In the genomic region with DNA sequence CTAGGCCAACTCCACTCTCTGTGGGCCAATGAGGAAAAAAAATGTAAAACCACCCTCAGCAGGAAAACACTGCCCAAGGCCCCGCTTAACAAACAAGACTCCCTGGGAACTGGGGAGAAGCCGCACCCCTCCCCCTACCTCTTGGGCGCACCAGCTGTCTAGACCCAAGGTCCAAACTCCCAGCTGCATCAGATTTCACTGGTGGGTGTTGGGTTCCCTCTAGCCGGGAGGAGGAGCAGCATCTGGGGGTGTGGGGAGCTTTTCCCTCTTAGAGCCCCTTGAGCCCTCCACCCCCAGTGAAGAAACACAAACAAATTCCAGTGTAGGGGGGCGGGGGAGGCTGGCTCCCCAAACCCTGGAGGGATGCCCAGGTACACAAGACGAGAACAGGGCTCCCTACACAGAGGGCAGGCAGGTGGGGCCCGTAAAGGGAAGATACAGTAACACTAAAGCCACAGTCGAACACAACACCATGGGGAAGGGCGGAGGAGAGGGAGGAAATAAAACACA, we compare ENCODE assay signal across 12 cellular contexts.
A peak's percentile ranks its signal among the peaks of the same experiment; 100 is the strongest.
DNase-seq lines count a peak whose midpoint lies in the region; ATAC-seq and TF ChIP-seq lines count a peak whose summit lies in the region.
"Had no signal": no experiment of that assay in that cellular context is flagged by ENCODE, and none has a peak within 500 bp of the region (broad histone marks: within the 10 kb centered on the region; RNA-seq: fewer than 3 reads in every experiment).

No MANE protein-coding gene starts in this region.

- no CpG with 5 or more reads among the region's 9 CpGs for WGBS in mesendoderm (ENCODE audit: extremely low coverage, insufficient coverage, low lambda C conversion rate)

- TF ChIP-seq CTCF in WERI-Rb-1 (IDR thresholded peaks at IDR 0.05; ENCODE audit: low read depth, low read length), result no peak
- TF ChIP-seq CTCF in foreskin fibroblast (IDR thresholded peaks at IDR 0.05; ENCODE audit: low read depth, low read length), result no peak

- peak overlapping the region; percentile 8 for H2AK5ac ChIP-seq in mesendoderm (ENCODE audit: low read length)

- H3K4me2 ChIP-seq in BLaER1 (0 out of 2 replicates have a peak overlapping the region, but pooled peaks have one; percentile 17), mesendoderm (ENCODE audit: low read length) (no peak overlapping the region)

- H4K20me1 ChIP-seq in BLaER1, result peaks cover 7% of the 10 kb centered on the region

- H3K4me3 ChIP-seq in BLaER1 (no peak overlapping the region), WERI-Rb-1 (ENCODE audit: low read depth, low read length) (no peak overlapping the region), mesendoderm (ENCODE audit: low read length) (no peak overlapping the region), foreskin fibroblast (ENCODE audit: low read depth in 1 of 2, low read length in 2 of 2) (no peak overlapping the region)
- H3K4me3 ChIP-seq: esophagus squamous epithelium had no signal

- H3K36me3 ChIP-seq in BLaER1 (peaks cover 24% of the 10 kb centered on the region; the same call in 1 of the 2 replicates), WERI-Rb-1 (peaks cover 14% of the 10 kb centered on the region), mesendoderm (ENCODE audit: control insufficient read depth, insufficient read depth, low read length) (no peaks in the 10 kb centered on the region)

- H2BK120ac ChIP-seq in mesendoderm (ENCODE audit: low read depth, low read length), result no peak overlapping the region

- H4K5ac ChIP-seq in mesendoderm (ENCODE audit: low read length), result no peak overlapping the region

- ATAC-seq in HG03097 (IDR thresholded peaks at IDR 0.05; ENCODE audit: low FRiP score, unreplicated experiment), result no peak
- ATAC-seq in HG02610 (IDR thresholded peaks at IDR 0.05; ENCODE audit: unreplicated experiment), result no peak

- H3K27me3 ChIP-seq in BLaER1 (no peaks in the 10 kb centered on the region), WERI-Rb-1 (ENCODE audit: insufficient read depth, low read depth, severe bottlenecking) (no peaks in the 10 kb centered on the region), mesendoderm (ENCODE audit: insufficient read depth, low read length, poor library complexity) (no peaks in the 10 kb centered on the region)
- H3K27me3 ChIP-seq: esophagus squamous epithelium had no signal

- no peak overlapping the region for H4K8ac ChIP-seq in mesendoderm (ENCODE audit: low read depth, low read length)

- no peak overlapping the region for H3K23ac ChIP-seq in mesendoderm (ENCODE audit: low read length)

- H3K9me3 ChIP-seq in BLaER1, result no peaks in the 10 kb centered on the region
- no peaks in the 10 kb centered on the region for H3K9me3 ChIP-seq in WERI-Rb-1 (ENCODE audit: severe bottlenecking)
- H3K9me3 ChIP-seq: esophagus squamous epithelium had no signal

- H3K56ac ChIP-seq in mesendoderm (ENCODE audit: low read length), result peak overlapping the region; percentile 44

- no peak overlapping the region for H2BK5ac ChIP-seq in mesendoderm (ENCODE audit: low read length)

- no peak overlapping the region for H3K18ac ChIP-seq in mesendoderm (ENCODE audit: low read length)

- H2BK15ac ChIP-seq in mesendoderm (replicated peaks; ENCODE audit: low read depth), result no peak overlapping the region

- H3K4me1 ChIP-seq in BLaER1, result peaks cover 46% of the 10 kb centered on the region
- H3K4me1 ChIP-seq in mesendoderm (ENCODE audit: control insufficient read depth, low read depth, low read length), result peaks cover 6% of the 10 kb centered on the region

- H3K27ac ChIP-seq in BLaER1 (0 out of 2 replicates have a peak overlapping the region, but pooled peaks have one; percentile 26), WERI-Rb-1 (peak overlapping the region; percentile 73), mesendoderm (ENCODE audit: low read depth, low read length) (no peak overlapping the region)
- H3K27ac ChIP-seq: esophagus squamous epithelium, VCaP had no signal

- DNase-seq in NCI-H1092 treated with DMSO at 0.1 percent for 48 hours (lab: John Stamatoyannopoulos, UW) (peak; percentile 78), WERI-Rb-1 (peak; percentile 87), mesendoderm (no peak), foreskin fibroblast (no peak)
- no peak for DNase-seq in activated CD4-positive, CD25-positive, alpha-beta regulatory T cell (lab: John Stamatoyannopoulos, UW)
- DNase-seq: activated naive CD8-positive, alpha-beta T cell treated with anti-CD3 and anti-CD28 coated beads, Interleukin-2, amount 10 ng/mL, durations not matched to agents 7 days and 5 days; cerebellar nuclear complex; esophagus squamous epithelium had no signal

- H3K9ac ChIP-seq in BLaER1 (0 out of 2 replicates have a peak overlapping the region, but pooled peaks have one; percentile 4), mesendoderm (ENCODE audit: low read length) (peak overlapping the region; percentile 22)

- peak overlapping the region; percentile 6 for H3K4ac ChIP-seq in mesendoderm (ENCODE audit: low read depth, low read length)

- no peaks in the 10 kb centered on the region for H3K79me2 ChIP-seq in mesendoderm (ENCODE audit: control insufficient read depth, insufficient read depth, low read length)

- H3K79me1 ChIP-seq in mesendoderm (ENCODE audit: low read length), result no peaks in the 10 kb centered on the region

Comparison
In these comparisons a context has a peak if more than half of its experiments do, and no peak if none do; other contexts are left out.
1. DNase-seq: peak in NCI-H1092 treated with DMSO at 0.1 percent for 48 hours (single experiment) and WERI-Rb-1 (single experiment); none in mesendoderm (single experiment), foreskin fibroblast (0 of 2) and activated CD4-positive, CD25-positive, alpha-beta regulatory T cell (0 of 4).